In the genomic region with DNA sequence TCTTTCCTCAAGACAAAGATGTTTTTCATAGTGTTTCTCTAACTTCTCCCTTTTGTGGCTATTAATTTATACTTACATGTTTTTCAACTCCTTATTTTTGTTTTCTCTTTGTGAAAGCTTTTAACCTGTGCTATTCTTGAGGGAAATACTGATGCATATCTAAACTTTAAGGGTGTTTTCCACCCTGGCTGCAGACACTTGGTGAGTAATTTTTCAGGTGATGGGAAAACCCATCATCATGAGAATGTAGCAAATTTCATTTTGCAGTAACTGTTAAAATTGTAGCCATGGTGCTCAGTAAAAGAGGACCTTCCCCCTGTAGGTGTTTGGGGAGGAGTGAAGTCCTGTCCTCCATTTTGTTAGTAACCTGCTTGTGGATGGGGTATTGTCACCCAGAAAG, we compare ENCODE assay signal across 1 cellular context.
TF ChIP-seq lines count a peak whose summit lies in the region.

No MANE protein-coding gene starts in this region.

TF ChIP-seq in GM12878, 131 proteins besides CTCF, POLR2A, EP300 and RAD21 (continued from another document):
- TF ChIP-seq NFXL1 (IDR thresholded peaks at IDR 0.05; ENCODE audit: borderline replicate concordance) (no peak), RUNX3 (IDR thresholded peaks at IDR 0.05; ENCODE audit: low read length) (peak; percentile 39; the same call in 1 of the 2 replicates), RELA (IDR thresholded peaks at IDR 0.05; ENCODE audit: borderline replicate concordance, partially characterized antibody) (no peak), MTA2 (IDR thresholded peaks at IDR 0.05; ENCODE audit: low read depth) (no peak), ZZZ3 (IDR thresholded peaks at IDR 0.05; ENCODE audit: control insufficient read depth, insufficient read length, low read depth) (no peak), NFIC (IDR thresholded peaks at IDR 0.05; ENCODE audit: low read depth, low read length) (peak; percentile 68; the same call in 1 of the 2 replicates), CHD2 (IDR thresholded peaks at IDR 0.05; ENCODE audit: borderline replicate concordance, low read depth, low read length) (0 out of 2 replicates have a peak, but pooled peaks have one; percentile 35), HDAC2 (IDR thresholded peaks at IDR 0.05) (no peak), SREBF2 (IDR thresholded peaks at IDR 0.05; ENCODE audit: low read length) (no peak), FOS (IDR thresholded peaks at IDR 0.05; ENCODE audit: borderline replicate concordance, extremely low read depth, insufficient read length) (no peak), MYC (IDR thresholded peaks at IDR 0.05; ENCODE audit: insufficient read depth, insufficient read length, insufficient replicate concordance, low read length, severe bottlenecking) (no peak), FOXM1 (IDR thresholded peaks at IDR 0.05; ENCODE audit: low read depth, low read length) (peak; percentile 29; the same call in 1 of the 2 replicates), NBN (IDR thresholded peaks at IDR 0.05) (no peak), CREM (IDR thresholded peaks at IDR 0.05; ENCODE audit: low read depth) (0 out of 2 replicates have a peak, but pooled peaks have one; percentile 38)
- TF ChIP-seq, protein P1, sequence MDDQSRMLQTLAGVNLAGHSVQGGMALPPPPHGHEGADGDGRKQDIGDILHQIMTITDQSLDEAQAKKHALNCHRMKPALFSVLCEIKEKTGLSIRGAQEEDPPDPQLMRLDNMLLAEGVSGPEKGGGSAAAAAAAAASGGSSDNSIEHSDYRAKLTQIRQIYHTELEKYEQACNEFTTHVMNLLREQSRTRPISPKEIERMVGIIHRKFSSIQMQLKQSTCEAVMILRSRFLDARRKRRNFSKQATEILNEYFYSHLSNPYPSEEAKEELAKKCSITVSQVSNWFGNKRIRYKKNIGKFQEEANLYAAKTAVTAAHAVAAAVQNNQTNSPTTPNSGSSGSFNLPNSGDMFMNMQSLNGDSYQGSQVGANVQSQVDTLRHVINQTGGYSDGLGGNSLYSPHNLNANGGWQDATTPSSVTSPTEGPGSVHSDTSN (IDR thresholded peaks at IDR 0.05; ENCODE audit: insufficient replicate concordance, low read depth, low read length): no peak
- TF ChIP-seq, protein P2, sequence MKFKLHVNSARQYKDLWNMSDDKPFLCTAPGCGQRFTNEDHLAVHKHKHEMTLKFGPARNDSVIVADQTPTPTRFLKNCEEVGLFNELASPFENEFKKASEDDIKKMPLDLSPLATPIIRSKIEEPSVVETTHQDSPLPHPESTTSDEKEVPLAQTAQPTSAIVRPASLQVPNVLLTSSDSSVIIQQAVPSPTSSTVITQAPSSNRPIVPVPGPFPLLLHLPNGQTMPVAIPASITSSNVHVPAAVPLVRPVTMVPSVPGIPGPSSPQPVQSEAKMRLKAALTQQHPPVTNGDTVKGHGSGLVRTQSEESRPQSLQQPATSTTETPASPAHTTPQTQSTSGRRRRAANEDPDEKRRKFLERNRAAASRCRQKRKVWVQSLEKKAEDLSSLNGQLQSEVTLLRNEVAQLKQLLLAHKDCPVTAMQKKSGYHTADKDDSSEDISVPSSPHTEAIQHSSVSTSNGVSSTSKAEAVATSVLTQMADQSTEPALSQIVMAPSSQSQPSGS (IDR thresholded peaks at IDR 0.05; ENCODE audit: low read length): peak; percentile 59; the same call in 1 of the 2 replicates
- TF ChIP-seq, protein P3, sequence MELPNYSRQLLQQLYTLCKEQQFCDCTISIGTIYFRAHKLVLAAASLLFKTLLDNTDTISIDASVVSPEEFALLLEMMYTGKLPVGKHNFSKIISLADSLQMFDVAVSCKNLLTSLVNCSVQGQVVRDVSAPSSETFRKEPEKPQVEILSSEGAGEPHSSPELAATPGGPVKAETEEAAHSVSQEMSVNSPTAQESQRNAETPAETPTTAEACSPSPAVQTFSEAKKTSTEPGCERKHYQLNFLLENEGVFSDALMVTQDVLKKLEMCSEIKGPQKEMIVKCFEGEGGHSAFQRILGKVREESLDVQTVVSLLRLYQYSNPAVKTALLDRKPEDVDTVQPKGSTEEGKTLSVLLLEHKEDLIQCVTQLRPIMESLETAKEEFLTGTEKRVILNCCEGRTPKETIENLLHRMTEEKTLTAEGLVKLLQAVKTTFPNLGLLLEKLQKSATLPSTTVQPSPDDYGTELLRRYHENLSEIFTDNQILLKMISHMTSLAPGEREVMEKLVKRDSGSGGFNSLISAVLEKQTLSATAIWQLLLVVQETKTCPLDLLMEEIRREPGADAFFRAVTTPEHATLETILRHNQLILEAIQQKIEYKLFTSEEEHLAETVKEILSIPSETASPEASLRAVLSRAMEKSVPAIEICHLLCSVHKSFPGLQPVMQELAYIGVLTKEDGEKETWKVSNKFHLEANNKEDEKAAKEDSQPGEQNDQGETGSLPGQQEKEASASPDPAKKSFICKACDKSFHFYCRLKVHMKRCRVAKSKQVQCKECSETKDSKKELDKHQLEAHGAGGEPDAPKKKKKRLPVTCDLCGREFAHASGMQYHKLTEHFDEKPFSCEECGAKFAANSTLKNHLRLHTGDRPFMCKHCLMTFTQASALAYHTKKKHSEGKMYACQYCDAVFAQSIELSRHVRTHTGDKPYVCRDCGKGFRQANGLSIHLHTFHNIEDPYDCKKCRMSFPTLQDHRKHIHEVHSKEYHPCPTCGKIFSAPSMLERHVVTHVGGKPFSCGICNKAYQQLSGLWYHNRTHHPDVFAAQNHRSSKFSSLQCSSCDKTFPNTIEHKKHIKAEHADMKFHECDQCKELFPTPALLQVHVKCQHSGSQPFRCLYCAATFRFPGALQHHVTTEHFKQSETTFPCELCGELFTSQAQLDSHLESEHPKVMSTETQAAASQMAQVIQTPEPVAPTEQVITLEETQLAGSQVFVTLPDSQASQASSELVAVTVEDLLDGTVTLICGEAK (IDR thresholded peaks at IDR 0.05; ENCODE audit: borderline replicate concordance): no peak
- TF ChIP-seq, protein P4, sequence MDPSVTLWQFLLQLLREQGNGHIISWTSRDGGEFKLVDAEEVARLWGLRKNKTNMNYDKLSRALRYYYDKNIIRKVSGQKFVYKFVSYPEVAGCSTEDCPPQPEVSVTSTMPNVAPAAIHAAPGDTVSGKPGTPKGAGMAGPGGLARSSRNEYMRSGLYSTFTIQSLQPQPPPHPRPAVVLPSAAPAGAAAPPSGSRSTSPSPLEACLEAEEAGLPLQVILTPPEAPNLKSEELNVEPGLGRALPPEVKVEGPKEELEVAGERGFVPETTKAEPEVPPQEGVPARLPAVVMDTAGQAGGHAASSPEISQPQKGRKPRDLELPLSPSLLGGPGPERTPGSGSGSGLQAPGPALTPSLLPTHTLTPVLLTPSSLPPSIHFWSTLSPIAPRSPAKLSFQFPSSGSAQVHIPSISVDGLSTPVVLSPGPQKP (IDR thresholded peaks at IDR 0.05; ENCODE audit: low read depth, low read length): no peak
- TF ChIP-seq, protein P5, sequence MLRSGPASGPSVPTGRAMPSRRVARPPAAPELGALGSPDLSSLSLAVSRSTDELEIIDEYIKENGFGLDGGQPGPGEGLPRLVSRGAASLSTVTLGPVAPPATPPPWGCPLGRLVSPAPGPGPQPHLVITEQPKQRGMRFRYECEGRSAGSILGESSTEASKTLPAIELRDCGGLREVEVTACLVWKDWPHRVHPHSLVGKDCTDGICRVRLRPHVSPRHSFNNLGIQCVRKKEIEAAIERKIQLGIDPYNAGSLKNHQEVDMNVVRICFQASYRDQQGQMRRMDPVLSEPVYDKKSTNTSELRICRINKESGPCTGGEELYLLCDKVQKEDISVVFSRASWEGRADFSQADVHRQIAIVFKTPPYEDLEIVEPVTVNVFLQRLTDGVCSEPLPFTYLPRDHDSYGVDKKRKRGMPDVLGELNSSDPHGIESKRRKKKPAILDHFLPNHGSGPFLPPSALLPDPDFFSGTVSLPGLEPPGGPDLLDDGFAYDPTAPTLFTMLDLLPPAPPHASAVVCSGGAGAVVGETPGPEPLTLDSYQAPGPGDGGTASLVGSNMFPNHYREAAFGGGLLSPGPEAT (IDR thresholded peaks at IDR 0.05; ENCODE audit: low read depth): peak; percentile 53; the same call in 1 of the 2 replicates
TF ChIP-seq in GM12878: peak in this region for 9.
